11 cellular contexts compared by ENCODE assay signal in the genomic region with DNA sequence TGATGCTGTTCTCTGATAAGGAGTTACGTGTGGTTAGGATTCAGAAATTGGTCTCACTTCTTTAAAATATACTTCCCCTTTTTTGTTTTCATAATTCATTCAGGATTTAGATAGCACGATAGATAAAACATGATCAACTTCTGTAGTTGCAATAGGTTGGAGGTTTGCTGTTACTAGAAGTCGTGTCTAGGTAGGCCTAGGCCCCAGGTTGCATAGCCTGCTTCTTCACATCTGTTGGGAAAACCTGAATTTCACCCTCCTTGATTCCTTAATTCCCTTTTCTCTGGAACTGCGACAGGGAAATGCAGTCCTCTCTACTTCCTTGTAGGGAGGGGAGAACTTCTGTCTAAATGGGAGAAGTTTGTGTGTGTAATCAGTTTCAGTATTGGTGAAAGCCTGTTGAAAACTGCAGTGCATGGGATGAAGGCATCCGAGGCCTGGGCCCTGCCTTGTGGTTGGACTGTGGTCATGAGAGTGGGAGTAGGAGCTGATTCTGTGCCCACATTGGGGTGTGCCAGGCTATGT. TPM values are rescaled to one million over a fixed set of nuclear protein-coding genes. Genes with fewer than 3 reads are reported as not detected.
DNase-seq lines count a peak whose midpoint lies in the region; ATAC-seq and TF ChIP-seq lines count a peak whose summit lies in the region.
"Had no signal": no experiment of that assay in that cellular context is flagged by ENCODE, and none has a peak within 500 bp of the region (broad histone marks: within the 10 kb centered on the region; RNA-seq: fewer than 3 reads in every experiment).

No MANE protein-coding gene starts in this region.

- DNase-seq in NCI-H1694 treated with DMSO at 0.1 percent for 48 hours (lab: John Stamatoyannopoulos, UW) (peak; percentile 3), NCI-H1694 (lab: John Stamatoyannopoulos, UW) (no peak), HT1080 (ENCODE audit: low read depth) (peak; percentile 48), naive B cell (peak; percentile 60), NCI-H187 treated with DMSO at 0.1 percent for 48 hours (lab: John Stamatoyannopoulos, UW) (no peak), NCI-H2196 (lab: John Stamatoyannopoulos, UW; ENCODE audit: unreplicated experiment) (no peak), endodermal cell (no peak)
- DNase-seq in activated T-cell treated with anti-CD3 and anti-CD28 coated beads, Interleukin-2, amount 50 U/mL, for 24 hours = peak; percentile 58

- peaks cover 51% of the 10 kb centered on the region for H3K4me1 Mint-ChIP-seq in activated T-cell treated with anti-CD3 and anti-CD28 coated beads, Interleukin-2, amount 50 U/mL, for 24 hours (ENCODE audit: low read depth)
- H3K4me1 Mint-ChIP-seq in naive B cell = peaks cover 23 to 45% (median 31%) of the 10 kb centered on the region in 3 donors
- H3K4me1 Mint-ChIP-seq in endodermal cell = peaks cover 6% of the 10 kb centered on the region

- H3K4me1 ChIP-seq in endodermal cell (ENCODE audit: control insufficient read depth, insufficient read depth, low read length) = no peaks in the 10 kb centered on the region

- no peak overlapping the region for H3K27ac ChIP-seq in endodermal cell (ENCODE audit: low read depth, low read length)
- H3K27ac ChIP-seq: 22Rv1 had no signal

- no peak overlapping the region for H3K4me3 Mint-ChIP-seq in activated T-cell treated with anti-CD3 and anti-CD28 coated beads, Interleukin-2, amount 50 U/mL, for 24 hours
- H3K4me3 Mint-ChIP-seq in naive B cell = peak overlapping the region; percentile 0 to 80 (median 56)
- H3K4me3 Mint-ChIP-seq in endodermal cell = no peak overlapping the region

- H3K27me3 Mint-ChIP-seq in activated T-cell treated with anti-CD3 and anti-CD28 coated beads, Interleukin-2, amount 50 U/mL, for 24 hours = no peaks in the 10 kb centered on the region
- H3K27me3 Mint-ChIP-seq in naive B cell (no peaks in the 10 kb centered on the region), endodermal cell (ENCODE audit: insufficient read depth) (no peaks in the 10 kb centered on the region)

- no peaks in the 10 kb centered on the region for H3K27me3 ChIP-seq in endodermal cell (ENCODE audit: control insufficient read depth, insufficient read depth, low read length, poor library complexity, severe bottlenecking)

- no peaks in the 10 kb centered on the region for H3K36me3 Mint-ChIP-seq in activated T-cell treated with anti-CD3 and anti-CD28 coated beads, Interleukin-2, amount 50 U/mL, for 24 hours (ENCODE audit: low read depth)
- H3K36me3 Mint-ChIP-seq in naive B cell (no peaks in the 10 kb centered on the region), endodermal cell (ENCODE audit: low read depth) (peaks cover 1% of the 10 kb centered on the region)

- no peak overlapping the region for H3K9ac ChIP-seq in endodermal cell (ENCODE audit: extremely low read depth, low read length, poor library complexity, severe bottlenecking)

- no peak overlapping the region for H3K4me3 ChIP-seq in endodermal cell (ENCODE audit: low read length)

- H3K9me3 Mint-ChIP-seq in activated T-cell treated with anti-CD3 and anti-CD28 coated beads, Interleukin-2, amount 50 U/mL, for 24 hours = no peaks in the 10 kb centered on the region
- H3K9me3 Mint-ChIP-seq in naive B cell (no peaks in the 10 kb centered on the region), endodermal cell (no peaks in the 10 kb centered on the region)

- no peaks in the 10 kb centered on the region for H3K9me3 ChIP-seq in endodermal cell (ENCODE audit: control insufficient read depth, low read length)

- peak overlapping the region; percentile 86 for H3K27ac Mint-ChIP-seq in activated T-cell treated with anti-CD3 and anti-CD28 coated beads, Interleukin-2, amount 50 U/mL, for 24 hours
- H3K27ac Mint-ChIP-seq in naive B cell = peak overlapping the region; percentile 44 to 96 (median 88)
- no peak overlapping the region for H3K27ac Mint-ChIP-seq in endodermal cell

- TF ChIP-seq CTCF in endodermal cell (conservative IDR thresholded peaks at IDR 0.05) = no peak

- 90 to 100% methylated on average over 2 to 5 of the region's 5 CpGs for whole genome bisulfite sequencing in endodermal cell (ENCODE audit: insufficient coverage in 1 of 2, insufficient read length in 1 of 2), 2 experiments

- H3K36me3 ChIP-seq in endodermal cell (ENCODE audit: control insufficient read depth, insufficient read depth, low read length) = peaks cover 10% of the 10 kb centered on the region

- ATAC-seq in naive B cell (ENCODE audit: low read depth in 2 of 2) = peak; percentile 85 to 87
- ATAC-seq: Panc1 had no signal

RNA-seq across cellular contexts. Expression of gene GPR171, which starts 33.3 kb away (rescaled TPM):
- total RNA-seq in HT1080 (2014; rRNA removed; shearing (Covaris generic)) = not detected in 2 replicates
- polyA plus RNA-seq in HT1080 (2015; cell fraction: cytosol; rRNA removed) = not detected in 2 replicates
- polyA plus RNA-seq in HT1080 (2015; cell fraction: nucleus; rRNA removed) = not detected in 2 replicates
- polyA plus RNA-seq in naive B cell (ENCODE audit: low read depth in 6 of 6) = 1 to 10 TPM in 4 of 6 donors, under 1 TPM in 2; 0.62 to 4.7 (median 1.7) TPM
- not detected for total RNA-seq in endodermal cell
- not detected for polyA plus RNA-seq in endodermal cell (2013, experiment 1 of 2)
- polyA plus RNA-seq in endodermal cell (2013, experiment 2 of 2) = not detected
- total RNA-seq: fibroblast of lung had no signal
- polyA plus RNA-seq: fibroblast of lung had no signal

Comparison
In these comparisons a context has a peak if more than half of its experiments do, and no peak if none do; other contexts are left out.
1. DNase-seq: peak in NCI-H1694 treated with DMSO at 0.1 percent for 48 hours (single experiment), HT1080 (single experiment), activated T-cell treated with anti-CD3 and anti-CD28 coated beads, Interleukin-2, amount 50 U/mL, for 24 hours (single experiment) and naive B cell (single experiment); none in NCI-H1694 (single experiment), NCI-H187 treated with DMSO at 0.1 percent for 48 hours (single experiment), NCI-H2196 (single experiment) and endodermal cell (single experiment).
2. H3K4me3 Mint-ChIP-seq: peak in naive B cell (8 of 8); none in activated T-cell treated with anti-CD3 and anti-CD28 coated beads, Interleukin-2, amount 50 U/mL, for 24 hours (single experiment) and endodermal cell (single experiment).